In genomic region chr11:78645226-78646202, GRCh38 we compare ENCODE assay signal across 8 cellular contexts.
DNase-seq lines count a peak whose midpoint lies in the region; ATAC-seq and TF ChIP-seq lines count a peak whose summit lies in the region.

No MANE protein-coding gene starts in this region.

- H3K9me3 ChIP-seq in MM.1S (replicated peaks; ENCODE audit: insufficient read depth, low read length) (no peaks in the 10 kb centered on the region), heart left ventricle (no peaks in the 10 kb centered on the region)

- no peaks in the 10 kb centered on the region for H3K27me3 Mint-ChIP-seq in GM23338 (ENCODE audit: insufficient read depth, low read depth, poor library complexity)

- no peaks in the 10 kb centered on the region for H3K27me3 ChIP-seq in GM23338 (ENCODE audit: insufficient read depth)
- no peaks in the 10 kb centered on the region for H3K27me3 ChIP-seq in MM.1S (replicated peaks; ENCODE audit: insufficient read depth, low read length)
- peaks cover 0 to 16% (median 0%) of the 10 kb centered on the region in 9 donors for H3K27me3 ChIP-seq in heart left ventricle

- WGBS in heart left ventricle, 4 donors, result 37 to 40% (median 39%) methylated on average over 5 of the region's 5 CpGs

- 0 out of 3 replicates have a peak, but pooled peaks cover 2% of the 10 kb centered on the region for H3K4me1 Mint-ChIP-seq in GM23338

- no peak for TF ChIP-seq POLR2A in heart left ventricle (IDR thresholded peaks at IDR 0.05)

- H3K4me2 ChIP-seq in GM23338 (no peak overlapping the region), MM.1S (ENCODE audit: low read depth, low read length) (no peak overlapping the region)

- H4K20me1 ChIP-seq in GM23338 (replicated peaks; ENCODE audit: insufficient read depth) (no peaks in the 10 kb centered on the region), MM.1S (ENCODE audit: insufficient read depth, low read length) (no peaks in the 10 kb centered on the region)

- H3F3A ChIP-seq in GM23338 (replicated peaks; ENCODE audit: low read depth) (no peaks in the 10 kb centered on the region), MM.1S (ENCODE audit: insufficient read depth, low read length) (no peaks in the 10 kb centered on the region)

- peak; percentile 93 for ATAC-seq in GM23338
- ATAC-seq in activated naive CD4-positive, alpha-beta T cell treated with anti-CD3 and anti-CD28 coated beads, Interleukin-2, amount 50 U/mL, for 72 hours, result peak; percentile 29 to 65
- ATAC-seq in heart left ventricle, result peak; percentile 64 to 85 (median 81)
- ATAC-seq in GM19328 (IDR thresholded peaks at IDR 0.05; ENCODE audit: unreplicated experiment), result no peak

- no peaks in the 10 kb centered on the region for H3K9me3 Mint-ChIP-seq in GM23338
- no peaks in the 10 kb centered on the region for H3K9me3 Mint-ChIP-seq in activated naive CD4-positive, alpha-beta T cell treated with anti-CD3 and anti-CD28 coated beads, Interleukin-2, amount 50 U/mL, for 72 hours

- no peaks in the 10 kb centered on the region for H3K36me3 Mint-ChIP-seq in GM23338 (ENCODE audit: low read depth)
- no peaks in the 10 kb centered on the region for H3K36me3 Mint-ChIP-seq in activated naive CD4-positive, alpha-beta T cell treated with anti-CD3 and anti-CD28 coated beads, Interleukin-2, amount 50 U/mL, for 72 hours

- H3K9ac ChIP-seq in MM.1S (ENCODE audit: low read length), result no peak overlapping the region

- intact Hi-C loops in heart left ventricle (cut with DNase I), result loop anchor here (1.0 to 10.0 kb wide), 18 partner anchors 67 to 849 kb away; no protein-coding TSS in a partner anchor

- H3K27ac Mint-ChIP-seq in GM23338, result no peak overlapping the region
- H3K27ac Mint-ChIP-seq in activated naive CD4-positive, alpha-beta T cell treated with anti-CD3 and anti-CD28 coated beads, Interleukin-2, amount 50 U/mL, for 72 hours, result peak overlapping the region in 1 of 2 donors; percentile 57

- H3K9me2 ChIP-seq in GM23338 (ENCODE audit: insufficient read depth), result no peaks in the 10 kb centered on the region
- no peaks in the 10 kb centered on the region for H3K9me2 ChIP-seq in MM.1S (replicated peaks; ENCODE audit: insufficient read depth, low read length)

- DNase-seq in EL, result peak; percentile 66
- peak; percentile 87 for DNase-seq in GM23338 (ENCODE audit: low spot score)
- DNase-seq in MM.1S, result peak; percentile 58
- DNase-seq in SKM-1 (lab: John Stamatoyannopoulos, UW; ENCODE audit: unreplicated experiment), result peak; percentile 49
- peak; percentile 65 to 71 for DNase-seq in activated naive CD4-positive, alpha-beta T cell treated with anti-CD3 and anti-CD28 coated beads, Interleukin-2, amount 50 U/mL, for 72 hours (ENCODE audit: low spot score in 2 of 2)
- DNase-seq in heart left ventricle, result peak; percentile 37 to 76 (median 54)
- DNase-seq in putamen (ENCODE audit: low spot score), result peak; percentile 67

- H2AFZ ChIP-seq in GM23338 (no peak overlapping the region), MM.1S (ENCODE audit: low read length) (no peak overlapping the region)

- no peak overlapping the region for H3K27ac ChIP-seq in GM23338 (ENCODE audit: low read depth)
- no peak overlapping the region for H3K27ac ChIP-seq in MM.1S (ENCODE audit: low read length)
- H3K27ac ChIP-seq in heart left ventricle, result no peak overlapping the region

- TF ChIP-seq CTCF in GM23338 (conservative IDR thresholded peaks at IDR 0.05; ENCODE audit: low read depth in 2 of 2), result peak; percentile 98 to 99
- TF ChIP-seq CTCF in MM.1S (IDR thresholded peaks at IDR 0.05; ENCODE audit: low read length), result peak; percentile 93
- peak; percentile 87 to 98 (median 92) for TF ChIP-seq CTCF in heart left ventricle (IDR thresholded peaks at IDR 0.05)

- no peak overlapping the region for H3K4me3 Mint-ChIP-seq in GM23338

- no peaks in the 10 kb centered on the region for H3K79me2 ChIP-seq in GM23338 (replicated peaks; ENCODE audit: insufficient read depth)
- no peaks in the 10 kb centered on the region for H3K79me2 ChIP-seq in MM.1S (ENCODE audit: low read length)

- no peaks in the 10 kb centered on the region for H3K4me1 ChIP-seq in GM23338 (ENCODE audit: insufficient read depth)
- no peaks in the 10 kb centered on the region for H3K4me1 ChIP-seq in MM.1S (ENCODE audit: low read length)
- no peaks in the 10 kb centered on the region for H3K4me1 ChIP-seq in heart left ventricle

- H3K4me3 ChIP-seq in GM23338, result no peak overlapping the region
- no peak overlapping the region for H3K4me3 ChIP-seq in MM.1S (ENCODE audit: low read length)
- H3K4me3 ChIP-seq in heart left ventricle, result peak overlapping the region in 1 of 12 donors; percentile 2

- no peaks in the 10 kb centered on the region for H3K36me3 ChIP-seq in GM23338 (ENCODE audit: insufficient read depth)
- H3K36me3 ChIP-seq in MM.1S (replicated peaks; ENCODE audit: insufficient read depth, low read length), result no peaks in the 10 kb centered on the region
- H3K36me3 ChIP-seq in heart left ventricle, result no peaks in the 10 kb centered on the region

TF ChIP-seq in GM23338, 12 proteins besides CTCF, POLR2A, EP300 and RAD21:
- TF ChIP-seq, protein P1, sequence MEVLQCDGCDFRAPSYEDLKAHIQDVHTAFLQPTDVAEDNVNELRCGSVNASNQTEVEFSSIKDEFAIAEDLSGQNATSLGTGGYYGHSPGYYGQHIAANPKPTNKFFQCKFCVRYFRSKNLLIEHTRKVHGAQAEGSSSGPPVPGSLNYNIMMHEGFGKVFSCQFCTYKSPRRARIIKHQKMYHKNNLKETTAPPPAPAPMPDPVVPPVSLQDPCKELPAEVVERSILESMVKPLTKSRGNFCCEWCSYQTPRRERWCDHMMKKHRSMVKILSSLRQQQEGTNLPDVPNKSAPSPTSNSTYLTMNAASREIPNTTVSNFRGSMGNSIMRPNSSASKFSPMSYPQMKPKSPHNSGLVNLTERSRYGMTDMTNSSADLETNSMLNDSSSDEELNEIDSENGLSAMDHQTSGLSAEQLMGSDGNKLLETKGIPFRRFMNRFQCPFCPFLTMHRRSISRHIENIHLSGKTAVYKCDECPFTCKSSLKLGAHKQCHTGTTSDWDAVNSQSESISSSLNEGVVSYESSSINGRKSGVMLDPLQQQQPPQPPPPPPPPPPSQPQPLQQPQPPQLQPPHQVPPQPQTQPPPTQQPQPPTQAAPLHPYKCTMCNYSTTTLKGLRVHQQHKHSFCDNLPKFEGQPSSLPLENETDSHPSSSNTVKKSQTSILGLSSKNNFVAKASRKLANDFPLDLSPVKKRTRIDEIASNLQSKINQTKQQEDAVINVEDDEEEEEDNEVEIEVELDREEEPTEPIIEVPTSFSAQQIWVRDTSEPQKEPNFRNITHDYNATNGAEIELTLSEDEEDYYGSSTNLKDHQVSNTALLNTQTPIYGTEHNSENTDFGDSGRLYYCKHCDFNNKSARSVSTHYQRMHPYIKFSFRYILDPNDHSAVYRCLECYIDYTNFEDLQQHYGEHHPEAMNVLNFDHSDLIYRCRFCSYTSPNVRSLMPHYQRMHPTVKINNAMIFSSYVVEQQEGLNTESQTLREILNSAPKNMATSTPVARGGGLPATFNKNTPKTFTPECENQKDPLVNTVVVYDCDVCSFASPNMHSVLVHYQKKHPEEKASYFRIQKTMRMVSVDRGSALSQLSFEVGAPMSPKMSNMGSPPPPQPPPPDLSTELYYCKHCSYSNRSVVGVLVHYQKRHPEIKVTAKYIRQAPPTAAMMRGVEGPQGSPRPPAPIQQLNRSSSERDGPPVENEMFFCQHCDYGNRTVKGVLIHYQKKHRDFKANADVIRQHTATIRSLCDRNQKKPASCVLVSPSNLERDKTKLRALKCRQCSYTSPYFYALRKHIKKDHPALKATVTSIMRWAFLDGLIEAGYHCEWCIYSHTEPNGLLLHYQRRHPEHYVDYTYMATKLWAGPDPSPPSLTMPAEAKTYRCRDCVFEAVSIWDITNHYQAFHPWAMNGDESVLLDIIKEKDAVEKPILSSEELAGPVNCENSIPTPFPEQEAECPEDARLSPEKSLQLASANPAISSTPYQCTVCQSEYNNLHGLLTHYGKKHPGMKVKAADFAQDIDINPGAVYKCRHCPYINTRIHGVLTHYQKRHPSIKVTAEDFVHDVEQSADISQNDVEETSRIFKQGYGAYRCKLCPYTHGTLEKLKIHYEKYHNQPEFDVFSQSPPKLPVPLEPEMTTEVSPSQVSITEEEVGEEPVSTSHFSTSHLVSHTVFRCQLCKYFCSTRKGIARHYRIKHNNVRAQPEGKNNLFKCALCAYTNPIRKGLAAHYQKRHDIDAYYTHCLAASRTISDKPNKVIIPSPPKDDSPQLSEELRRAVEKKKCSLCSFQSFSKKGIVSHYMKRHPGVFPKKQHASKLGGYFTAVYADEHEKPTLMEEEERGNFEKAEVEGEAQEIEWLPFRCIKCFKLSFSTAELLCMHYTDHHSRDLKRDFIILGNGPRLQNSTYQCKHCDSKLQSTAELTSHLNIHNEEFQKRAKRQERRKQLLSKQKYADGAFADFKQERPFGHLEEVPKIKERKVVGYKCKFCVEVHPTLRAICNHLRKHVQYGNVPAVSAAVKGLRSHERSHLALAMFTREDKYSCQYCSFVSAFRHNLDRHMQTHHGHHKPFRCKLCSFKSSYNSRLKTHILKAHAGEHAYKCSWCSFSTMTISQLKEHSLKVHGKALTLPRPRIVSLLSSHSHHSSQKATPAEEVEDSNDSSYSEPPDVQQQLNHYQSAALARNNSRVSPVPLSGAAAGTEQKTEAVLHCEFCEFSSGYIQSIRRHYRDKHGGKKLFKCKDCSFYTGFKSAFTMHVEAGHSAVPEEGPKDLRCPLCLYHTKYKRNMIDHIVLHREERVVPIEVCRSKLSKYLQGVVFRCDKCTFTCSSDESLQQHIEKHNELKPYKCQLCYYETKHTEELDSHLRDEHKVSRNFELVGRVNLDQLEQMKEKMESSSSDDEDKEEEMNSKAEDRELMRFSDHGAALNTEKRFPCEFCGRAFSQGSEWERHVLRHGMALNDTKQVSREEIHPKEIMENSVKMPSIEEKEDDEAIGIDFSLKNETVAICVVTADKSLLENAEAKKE (CRISPR knock-in tag; IDR thresholded peaks at IDR 0.05), result peak; percentile 26; the same call in 1 of the 2 replicates
- no peak for TF ChIP-seq EZH2 (IDR thresholded peaks at IDR 0.05; ENCODE audit: low read depth, unreplicated experiment)
